In the genomic region with DNA sequence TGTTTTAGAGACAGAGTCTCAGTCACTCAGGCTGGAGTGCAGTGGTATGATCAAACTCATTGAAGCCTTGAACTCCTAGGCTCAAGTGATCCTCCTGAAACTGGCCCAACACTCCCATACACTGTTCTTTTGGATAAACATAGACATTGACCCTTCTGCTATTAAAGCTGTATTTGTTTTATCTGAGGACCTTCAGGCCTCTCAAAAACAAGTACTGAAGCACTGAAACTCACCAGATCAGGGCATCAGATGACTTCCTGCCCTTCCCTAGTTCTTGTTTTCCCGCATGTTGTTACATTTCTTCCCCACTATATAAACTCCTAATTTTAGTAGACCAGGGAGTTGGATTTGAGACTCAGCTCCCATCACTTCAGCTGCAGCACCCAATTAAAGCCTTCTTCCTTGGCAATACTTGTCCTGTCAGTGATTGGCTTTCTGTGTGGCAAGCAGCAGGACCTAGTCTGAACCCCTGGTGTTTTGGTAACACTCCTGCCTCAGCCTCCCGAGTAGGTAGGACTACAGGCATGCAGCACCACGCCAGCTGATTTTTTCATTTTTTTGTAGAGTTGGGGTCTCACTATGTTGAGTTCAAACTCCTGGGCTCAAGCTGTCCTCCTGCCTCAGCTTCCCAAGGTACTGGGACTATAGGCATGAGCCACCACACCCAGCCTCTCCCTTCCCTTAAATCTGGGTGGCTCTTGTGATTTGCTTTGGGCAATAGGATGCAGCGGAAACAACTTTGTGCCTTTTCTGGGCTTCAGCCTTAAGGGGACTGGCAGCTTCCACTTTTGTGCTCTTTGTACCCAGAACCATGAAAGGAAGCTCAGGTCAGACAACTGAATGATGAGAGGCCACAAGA, we compare ENCODE assay signal across 1 cellular context.
A peak's percentile ranks its signal among the peaks of the same experiment; 100 is the strongest.
TF ChIP-seq lines count a peak whose summit lies in the region.

No MANE protein-coding gene starts in this region.

TF ChIP-seq in HepG2, 621 proteins besides CTCF, POLR2A, EP300 and RAD21 (continued from another document and continues in another):
- TF ChIP-seq MLX (CRISPR knock-in tag; IDR thresholded peaks at IDR 0.05) (peak; percentile 62; the same call in 1 of the 2 replicates), KDM6A (CRISPR knock-in tag; IDR thresholded peaks at IDR 0.05; ENCODE audit: low read depth) (peak; percentile 94), RBFOX2 (IDR thresholded peaks at IDR 0.05; ENCODE audit: low read depth, low read length) (0 out of 2 replicates have a peak, but pooled peaks have one; percentile 28), PATZ1 (CRISPR knock-in tag; IDR thresholded peaks at IDR 0.05) (peak; percentile 35; the same call in 1 of the 2 replicates), ZNF256 (CRISPR knock-in tag; conservative IDR thresholded peaks at IDR 0.05) (no peak), MEF2D (CRISPR knock-in tag; IDR thresholded peaks at IDR 0.05) (peak; percentile 30; the same call in 1 of the 2 replicates), ZBTB39 (CRISPR knock-in tag; IDR thresholded peaks at IDR 0.05) (0 out of 2 replicates have a peak, but pooled peaks have one; percentile 30), SKI (IDR thresholded peaks at IDR 0.05; ENCODE audit: partially characterized antibody) (peak; percentile 42), TAF1 (CRISPR knock-in tag; IDR thresholded peaks at IDR 0.05) (0 out of 2 replicates have a peak, but pooled peaks have one; percentile 5), FOSL2 (CRISPR knock-in tag; IDR thresholded peaks at IDR 0.05) (peak; percentile 34; the same call in 1 of the 2 replicates), ZNF224 (CRISPR knock-in tag; IDR thresholded peaks at IDR 0.05) (peak; percentile 71; the same call in 1 of the 2 replicates), ZNF124 (CRISPR knock-in tag; IDR thresholded peaks at IDR 0.05) (peak; percentile 100), TFE3 (CRISPR knock-in tag; IDR thresholded peaks at IDR 0.05) (peak; percentile 70; the same call in 1 of the 2 replicates), ZBTB38 (CRISPR knock-in tag; IDR thresholded peaks at IDR 0.05) (peak; percentile 71; the same call in 1 of the 2 replicates), FOXP1 (IDR thresholded peaks at IDR 0.05) (0 out of 2 replicates have a peak, but pooled peaks have one; percentile 13), FOXP1 (CRISPR knock-in tag; IDR thresholded peaks at IDR 0.05) (peak; percentile 77), IRF2 (CRISPR knock-in tag; IDR thresholded peaks at IDR 0.05) (peak; percentile 74), GABPB1 (CRISPR knock-in tag; IDR thresholded peaks at IDR 0.05) (peak; percentile 4; the same call in 1 of the 2 replicates), LCORL (IDR thresholded peaks at IDR 0.05) (no peak), LCORL (CRISPR knock-in tag; IDR thresholded peaks at IDR 0.05) (peak; percentile 85), GPBP1L1 (CRISPR knock-in tag; IDR thresholded peaks at IDR 0.05) (no peak), MAFG (CRISPR knock-in tag; IDR thresholded peaks at IDR 0.05) (no peak), ARID5B (CRISPR knock-in tag; IDR thresholded peaks at IDR 0.05) (peak; percentile 77), THRA (CRISPR knock-in tag; IDR thresholded peaks at IDR 0.05; ENCODE audit: borderline replicate concordance) (peak; percentile 49; the same call in 1 of the 2 replicates), POGZ (CRISPR knock-in tag; IDR thresholded peaks at IDR 0.05) (peak; percentile 46; the same call in 1 of the 2 replicates), ELF4 (CRISPR knock-in tag; IDR thresholded peaks at IDR 0.05; ENCODE audit: borderline replicate concordance) (peak; percentile 64; the same call in 1 of the 2 replicates), KAT2B (IDR thresholded peaks at IDR 0.05; ENCODE audit: borderline replicate concordance, low read depth, low read length) (no peak), TMF1 (CRISPR knock-in tag; IDR thresholded peaks at IDR 0.05; ENCODE audit: low read depth) (no peak), ZBTB3 (CRISPR knock-in tag; IDR thresholded peaks at IDR 0.05; ENCODE audit: borderline replicate concordance, low read depth) (0 out of 2 replicates have a peak, but pooled peaks have one; percentile 22)
- TF ChIP-seq, protein P1, sequence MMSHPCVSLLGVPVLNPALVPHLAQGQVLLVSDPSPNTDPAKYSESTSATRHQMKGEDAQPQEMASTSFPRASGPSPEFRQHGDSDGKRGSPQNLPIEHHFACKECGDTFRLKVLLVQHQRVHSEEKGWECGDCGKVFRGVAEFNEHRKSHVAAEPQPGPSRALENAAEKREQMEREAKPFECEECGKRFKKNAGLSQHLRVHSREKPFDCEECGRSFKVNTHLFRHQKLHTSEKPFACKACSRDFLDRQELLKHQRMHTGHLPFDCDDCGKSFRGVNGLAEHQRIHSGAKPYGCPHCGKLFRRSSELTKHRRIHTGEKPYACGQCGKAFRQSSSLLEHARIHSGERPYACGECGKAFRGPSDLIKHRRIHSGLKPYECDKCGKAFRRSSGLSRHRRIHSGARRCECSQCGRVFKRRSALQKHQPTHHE (CRISPR knock-in tag; IDR thresholded peaks at IDR 0.05; ENCODE audit: borderline replicate concordance) = 0 out of 2 replicates have a peak, but pooled peaks have one; percentile 27
- TF ChIP-seq, protein P2, sequence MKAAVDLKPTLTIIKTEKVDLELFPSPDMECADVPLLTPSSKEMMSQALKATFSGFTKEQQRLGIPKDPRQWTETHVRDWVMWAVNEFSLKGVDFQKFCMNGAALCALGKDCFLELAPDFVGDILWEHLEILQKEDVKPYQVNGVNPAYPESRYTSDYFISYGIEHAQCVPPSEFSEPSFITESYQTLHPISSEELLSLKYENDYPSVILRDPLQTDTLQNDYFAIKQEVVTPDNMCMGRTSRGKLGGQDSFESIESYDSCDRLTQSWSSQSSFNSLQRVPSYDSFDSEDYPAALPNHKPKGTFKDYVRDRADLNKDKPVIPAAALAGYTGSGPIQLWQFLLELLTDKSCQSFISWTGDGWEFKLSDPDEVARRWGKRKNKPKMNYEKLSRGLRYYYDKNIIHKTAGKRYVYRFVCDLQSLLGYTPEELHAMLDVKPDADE (CRISPR knock-in tag; IDR thresholded peaks at IDR 0.05) = no peak
- TF ChIP-seq, protein P3, sequence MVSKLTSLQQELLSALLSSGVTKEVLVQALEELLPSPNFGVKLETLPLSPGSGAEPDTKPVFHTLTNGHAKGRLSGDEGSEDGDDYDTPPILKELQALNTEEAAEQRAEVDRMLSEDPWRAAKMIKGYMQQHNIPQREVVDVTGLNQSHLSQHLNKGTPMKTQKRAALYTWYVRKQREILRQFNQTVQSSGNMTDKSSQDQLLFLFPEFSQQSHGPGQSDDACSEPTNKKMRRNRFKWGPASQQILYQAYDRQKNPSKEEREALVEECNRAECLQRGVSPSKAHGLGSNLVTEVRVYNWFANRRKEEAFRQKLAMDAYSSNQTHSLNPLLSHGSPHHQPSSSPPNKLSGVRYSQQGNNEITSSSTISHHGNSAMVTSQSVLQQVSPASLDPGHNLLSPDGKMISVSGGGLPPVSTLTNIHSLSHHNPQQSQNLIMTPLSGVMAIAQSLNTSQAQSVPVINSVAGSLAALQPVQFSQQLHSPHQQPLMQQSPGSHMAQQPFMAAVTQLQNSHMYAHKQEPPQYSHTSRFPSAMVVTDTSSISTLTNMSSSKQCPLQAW (CRISPR knock-in tag; IDR thresholded peaks at IDR 0.05) = no peak
